9 cellular contexts compared by ENCODE assay signal in genomic region chr9:83238871-83239624, GRCh38.
DNase-seq lines count a peak whose midpoint lies in the region; ATAC-seq and TF ChIP-seq lines count a peak whose summit lies in the region.
"Had no signal": no experiment of that assay in that cellular context is flagged by ENCODE, and none has a peak within 500 bp of the region (broad histone marks: within the 10 kb centered on the region; RNA-seq: fewer than 3 reads in every experiment).

No MANE protein-coding gene starts in this region.

- no peak overlapping the region for H3K4me3 ChIP-seq in fibroblast of mammary gland (ENCODE audit: control insufficient read depth, low read depth, low read length)
- no peak overlapping the region for H3K4me3 ChIP-seq in transverse colon

- H3K4me1 Mint-ChIP-seq in stimulated activated naive B cell treated with anti-CD40 and anti-IgM and Interleukin-4, amounts not matched to agents 10 μg/mL and 1 μg/mL and 100 μg/mL, for 72 hours, result no peaks in the 10 kb centered on the region

- intact Hi-C loops in Right ventricle myocardium inferior (cut with DNase I) (loop anchor here (10.0 kb wide), 1 partner anchor 466 kb away; the partner anchor contains the start of gene UBQLN1), cardiac septum (cut with DNase I) (no loop called here), transverse colon (cut with DNase I; ENCODE audit: low total_unique reads) (no loop called here)

- H3K4me1 ChIP-seq in transverse colon, result peaks cover 0 to 11% (median 3%) of the 10 kb centered on the region in 4 donors

- DNase-seq in Right ventricle myocardium inferior (ENCODE audit: missing footprints) (no peak), cardiac septum (ENCODE audit: low spot score) (no peak), NCI-H510A treated with DMSO at 0.1 percent for 48 hours (lab: John Stamatoyannopoulos, UW) (peak; percentile 81), fibroblast of mammary gland (ENCODE audit: low read depth) (peak; percentile 49), transverse colon (peak; percentile 11), omental fat pad (ENCODE audit: low spot score) (no peak), SHP77 (lab: John Stamatoyannopoulos, UW) (no peak)
- no peak for DNase-seq in stimulated activated naive B cell treated with anti-CD40 and anti-IgM and Interleukin-4, amounts not matched to agents 10 μg/mL and 1 μg/mL and 100 μg/mL, for 72 hours

- H3K9me3 ChIP-seq in transverse colon, result no peaks in the 10 kb centered on the region

- H3K27me3 ChIP-seq in transverse colon, result no peaks in the 10 kb centered on the region

- H3K27ac Mint-ChIP-seq in stimulated activated naive B cell treated with anti-CD40 and anti-IgM and Interleukin-4, amounts not matched to agents 10 μg/mL and 1 μg/mL and 100 μg/mL, for 72 hours, result no peak overlapping the region
- H3K27ac Mint-ChIP-seq: activated naive CD4-positive, alpha-beta T cell treated with anti-CD3 and anti-CD28 coated beads, Interleukin-2, amount 50 U/mL, for 72 hours had no signal

- H3K36me3 Mint-ChIP-seq in stimulated activated naive B cell treated with anti-CD40 and anti-IgM and Interleukin-4, amounts not matched to agents 10 μg/mL and 1 μg/mL and 100 μg/mL, for 72 hours, result peaks cover 0 to 4% of the 10 kb centered on the region in 2 donors
- H3K36me3 Mint-ChIP-seq: activated naive CD4-positive, alpha-beta T cell treated with anti-CD3 and anti-CD28 coated beads, Interleukin-2, amount 50 U/mL, for 72 hours had no signal

- TF ChIP-seq POLR2A in transverse colon (IDR thresholded peaks at IDR 0.05), result no peak

- peaks cover 0 to 4% of the 10 kb centered on the region in 2 donors for H3K9me3 Mint-ChIP-seq in stimulated activated naive B cell treated with anti-CD40 and anti-IgM and Interleukin-4, amounts not matched to agents 10 μg/mL and 1 μg/mL and 100 μg/mL, for 72 hours

- no peak overlapping the region for H3K4me3 Mint-ChIP-seq in stimulated activated naive B cell treated with anti-CD40 and anti-IgM and Interleukin-4, amounts not matched to agents 10 μg/mL and 1 μg/mL and 100 μg/mL, for 72 hours

- ATAC-seq in Right ventricle myocardium inferior, result peak; percentile 67
- no peak for ATAC-seq in omental fat pad (ENCODE audit: low FRiP score)
- no peak for ATAC-seq in stimulated activated naive B cell treated with anti-CD40 and anti-IgM and Interleukin-4, amounts not matched to agents 10 μg/mL and 1 μg/mL and 100 μg/mL, for 72 hours (replicated peaks)
- ATAC-seq: activated naive CD4-positive, alpha-beta T cell treated with anti-CD3 and anti-CD28 coated beads, Interleukin-2, amount 50 U/mL, for 72 hours had no signal

- TF ChIP-seq EP300 in transverse colon (IDR thresholded peaks at IDR 0.05; ENCODE audit: low read depth), result no peak

- H3K36me3 ChIP-seq in transverse colon, result no peaks in the 10 kb centered on the region

- TF ChIP-seq CTCF in fibroblast of mammary gland (conservative IDR thresholded peaks at IDR 0.05; ENCODE audit: control insufficient read depth, insufficient read depth, low read depth, low read length), result no peak
- TF ChIP-seq CTCF in transverse colon (IDR thresholded peaks at IDR 0.05), result no peak
- no peak for TF ChIP-seq CTCF in omental fat pad (IDR thresholded peaks at IDR 0.05)

- H3K27me3 Mint-ChIP-seq in stimulated activated naive B cell treated with anti-CD40 and anti-IgM and Interleukin-4, amounts not matched to agents 10 μg/mL and 1 μg/mL and 100 μg/mL, for 72 hours, result no peaks in the 10 kb centered on the region

- no peak overlapping the region for H3K27ac ChIP-seq in transverse colon

- in situ Hi-C loops in transverse colon (cut with MboI; ENCODE audit: low pct_ligation_motif_present in 1 of 4, low pct_unique_long_range_greater_than_20kb in 1 of 4, low sequenced_read_pairs in 3 of 4), result no loop called here

- WGBS in transverse colon (ENCODE audit: low coverage in 1 of 2), 2 donors, result 68 to 73% methylated on average over 5 to 6 of the region's 6 CpGs

Comparison
In these comparisons a context has a peak if more than half of its experiments do, and no peak if none do; other contexts are left out.
1. DNase-seq: peak in NCI-H510A treated with DMSO at 0.1 percent for 48 hours (single experiment), fibroblast of mammary gland (single experiment) and transverse colon (single experiment); none in Right ventricle myocardium inferior (single experiment), cardiac septum (single experiment), omental fat pad (single experiment), stimulated activated naive B cell treated with anti-CD40 and anti-IgM and Interleukin-4, amounts not matched to agents 10 μg/mL and 1 μg/mL and 100 μg/mL, for 72 hours (single experiment) and SHP77 (0 of 2).